In genomic region chr3:107436029-107436428, GRCh38 we compare ENCODE assay signal across 11 cellular contexts. TPM values are rescaled to one million over a fixed set of nuclear protein-coding genes. Genes with fewer than 3 reads are reported as not detected.
"Had no signal": no experiment of that assay in that cellular context is flagged by ENCODE, and none has a peak within 500 bp of the region (broad histone marks: within the 10 kb centered on the region; RNA-seq: fewer than 3 reads in every experiment).

No MANE protein-coding gene starts in this region.

- H3K36me3 Mint-ChIP-seq: IgD-negative memory B cell had no signal

- ATAC-seq: HCT116, HepG2 had no signal

- H3K27me3 Mint-ChIP-seq: IgD-negative memory B cell had no signal

- DNase-seq: GM23248, GOT3, HFFc6, KBM-7 had no signal

- H3K36me3 ChIP-seq: HAP-1 had no signal

- H3K4me3 Mint-ChIP-seq: HFFc6, IgD-negative memory B cell had no signal

- H2AFZ ChIP-seq: GM23248 had no signal

- H3K9ac ChIP-seq: GM23248, KMS-11 had no signal

- H3K4me2 ChIP-seq: KMS-11 had no signal

- H3K27ac Mint-ChIP-seq: HFFc6, IgD-negative memory B cell had no signal

- H3K27ac ChIP-seq: GM23248, HL-60, KMS-11 had no signal

- H3K9me3 ChIP-seq: HAP-1 had no signal

- H3K4me3 ChIP-seq: GM23248, HAP-1 had no signal

- H3K9me3 Mint-ChIP-seq: HFFc6, IgD-negative memory B cell had no signal

RNA-seq across cellular contexts. Expression of gene CCDC54, which starts 58.8 kb away (rescaled TPM):
- total RNA-seq: GM23248, HepG2, HFFc6, HT1080 had no signal
- polyA plus RNA-seq: HepG2, IgD-negative memory B cell had no signal
